Comparison of ENCODE assay signal across 1 cellular context in the genomic region with DNA sequence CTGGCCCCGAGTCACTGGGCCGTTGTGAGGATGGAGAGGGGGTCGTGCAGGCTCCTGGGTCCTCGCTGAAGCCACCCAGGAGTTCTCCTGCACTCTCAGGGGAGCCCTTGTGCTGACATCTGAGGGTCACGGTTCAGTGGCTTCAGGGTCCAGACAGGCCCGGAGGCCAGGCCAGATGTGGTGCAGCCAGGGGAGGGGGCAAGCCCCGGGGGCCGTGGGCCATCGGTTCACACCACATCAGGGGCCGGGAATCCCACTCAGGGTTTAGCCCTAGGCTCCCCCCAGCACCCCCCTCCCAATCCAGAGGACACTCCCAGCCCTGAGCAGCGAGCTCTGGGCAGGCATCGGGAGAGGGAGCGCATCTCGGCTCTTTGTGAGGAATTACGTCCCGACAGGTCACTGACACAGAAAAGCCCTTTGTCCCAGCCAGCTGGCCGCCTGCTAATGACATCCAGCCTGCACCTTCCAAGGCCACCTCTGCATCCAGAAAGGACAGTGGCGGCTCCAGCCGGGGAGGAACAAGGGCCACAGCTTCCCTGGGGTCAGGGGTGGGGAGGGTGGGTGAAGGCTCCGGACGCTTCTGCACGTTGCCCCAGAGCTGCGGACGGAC.
TF ChIP-seq lines count a peak whose summit lies in the region.

No MANE protein-coding gene starts in this region.

TF ChIP-seq in HepG2, 621 proteins besides CTCF, POLR2A, EP300 and RAD21 (continued from another document and continues in another):
- TF ChIP-seq PCBP2 (optimal IDR thresholded peaks at IDR 0.05; ENCODE audit: low read depth, low read length, poor library complexity, severe bottlenecking) (no peak), ZNF101 (CRISPR knock-in tag; IDR thresholded peaks at IDR 0.05; ENCODE audit: borderline replicate concordance, low read depth) (no peak), RARA (CRISPR knock-in tag; IDR thresholded peaks at IDR 0.05) (peak; percentile 35; the same call in 1 of the 2 replicates), NR0B2 (CRISPR knock-in tag; IDR thresholded peaks at IDR 0.05) (0 out of 2 replicates have a peak, but pooled peaks have one; percentile 32), SNAPC2 (CRISPR knock-in tag; IDR thresholded peaks at IDR 0.05) (0 out of 2 replicates have a peak, but pooled peaks have one; percentile 28), HOXA3 (CRISPR knock-in tag; IDR thresholded peaks at IDR 0.05) (peak; percentile 53), DRAP1 (CRISPR knock-in tag; IDR thresholded peaks at IDR 0.05) (no peak), LCORL (IDR thresholded peaks at IDR 0.05) (no peak), LCORL (CRISPR knock-in tag; IDR thresholded peaks at IDR 0.05) (0 out of 2 replicates have a peak, but pooled peaks have one; percentile 35), BCL6 (CRISPR knock-in tag; IDR thresholded peaks at IDR 0.05) (peak; percentile 34; the same call in 1 of the 2 replicates), SOX13 (IDR thresholded peaks at IDR 0.05) (no peak), SOX13 (CRISPR knock-in tag; conservative IDR thresholded peaks at IDR 0.05 in 1 of 2, IDR thresholded peaks at IDR 0.05 in 1 of 2) (peak in 1 of 2 experiments; percentile 82; a peak in 2 of 4 replicates), ZFX (CRISPR knock-in tag; IDR thresholded peaks at IDR 0.05; ENCODE audit: low read depth) (peak; percentile 42; the same call in 1 of the 2 replicates), ZNF766 (CRISPR knock-in tag; IDR thresholded peaks at IDR 0.05; ENCODE audit: borderline replicate concordance) (0 out of 2 replicates have a peak, but pooled peaks have one; percentile 27), AGO1 (IDR thresholded peaks at IDR 0.05; ENCODE audit: low read depth, low read length, poor library complexity, severe bottlenecking) (peak; percentile 3), NR2C2 (CRISPR knock-in tag; IDR thresholded peaks at IDR 0.05; ENCODE audit: borderline replicate concordance) (peak; percentile 65; the same call in 1 of the 2 replicates), ZNF276 (CRISPR knock-in tag; IDR thresholded peaks at IDR 0.05; ENCODE audit: low read depth) (no peak), HES4 (CRISPR knock-in tag; IDR thresholded peaks at IDR 0.05; ENCODE audit: borderline replicate concordance) (0 out of 2 replicates have a peak, but pooled peaks have one; percentile 40), HOXD1 (CRISPR knock-in tag; IDR thresholded peaks at IDR 0.05) (peak; percentile 59; the same call in 1 of the 2 replicates), PPARG (CRISPR knock-in tag; conservative IDR thresholded peaks at IDR 0.05) (peak; percentile 49; the same call in 1 of the 2 replicates), NR2F2 (IDR thresholded peaks at IDR 0.05; ENCODE audit: borderline replicate concordance, low read depth) (no peak), SMAD3 (CRISPR knock-in tag; IDR thresholded peaks at IDR 0.05) (no peak), PREB (CRISPR knock-in tag; IDR thresholded peaks at IDR 0.05) (no peak), MED1 (CRISPR knock-in tag; IDR thresholded peaks at IDR 0.05) (0 out of 2 replicates have a peak, but pooled peaks have one; percentile 14), SOX5 (CRISPR knock-in tag; IDR thresholded peaks at IDR 0.05; ENCODE audit: borderline replicate concordance) (peak; percentile 67; the same call in 1 of the 2 replicates), RXRB (CRISPR knock-in tag; IDR thresholded peaks at IDR 0.05; ENCODE audit: borderline replicate concordance) (peak; percentile 42; the same call in 1 of the 2 replicates), ESRRA (CRISPR knock-in tag; IDR thresholded peaks at IDR 0.05; ENCODE audit: low read depth) (peak; percentile 76; the same call in 1 of the 2 replicates), FIP1L1 (IDR thresholded peaks at IDR 0.05; ENCODE audit: borderline replicate concordance, insufficient read depth, low read depth, low read length) (no peak), MEIS1 (CRISPR knock-in tag; IDR thresholded peaks at IDR 0.05; ENCODE audit: borderline replicate concordance) (peak; percentile 53; the same call in 1 of the 2 replicates), E2F5 (CRISPR knock-in tag; conservative IDR thresholded peaks at IDR 0.05) (peak; percentile 49; the same call in 1 of the 2 replicates), SKI (IDR thresholded peaks at IDR 0.05; ENCODE audit: partially characterized antibody) (peak; percentile 10), NR2F6 (IDR thresholded peaks at IDR 0.05) (no peak), NR2F6 (CRISPR knock-in tag; IDR thresholded peaks at IDR 0.05) (peak; percentile 66), SRY (CRISPR knock-in tag; IDR thresholded peaks at IDR 0.05) (no peak), ZNF263 (CRISPR knock-in tag; IDR thresholded peaks at IDR 0.05) (peak; percentile 58), TFAP4 (IDR thresholded peaks at IDR 0.05; ENCODE audit: borderline replicate concordance, low read depth) (peak; percentile 93), HNF4A (CRISPR knock-in tag; IDR thresholded peaks at IDR 0.05) (peak; percentile 63), SAP130 (CRISPR knock-in tag; IDR thresholded peaks at IDR 0.05; ENCODE audit: low read depth) (peak; percentile 20; the same call in 1 of the 2 replicates)
- TF ChIP-seq, protein P1, sequence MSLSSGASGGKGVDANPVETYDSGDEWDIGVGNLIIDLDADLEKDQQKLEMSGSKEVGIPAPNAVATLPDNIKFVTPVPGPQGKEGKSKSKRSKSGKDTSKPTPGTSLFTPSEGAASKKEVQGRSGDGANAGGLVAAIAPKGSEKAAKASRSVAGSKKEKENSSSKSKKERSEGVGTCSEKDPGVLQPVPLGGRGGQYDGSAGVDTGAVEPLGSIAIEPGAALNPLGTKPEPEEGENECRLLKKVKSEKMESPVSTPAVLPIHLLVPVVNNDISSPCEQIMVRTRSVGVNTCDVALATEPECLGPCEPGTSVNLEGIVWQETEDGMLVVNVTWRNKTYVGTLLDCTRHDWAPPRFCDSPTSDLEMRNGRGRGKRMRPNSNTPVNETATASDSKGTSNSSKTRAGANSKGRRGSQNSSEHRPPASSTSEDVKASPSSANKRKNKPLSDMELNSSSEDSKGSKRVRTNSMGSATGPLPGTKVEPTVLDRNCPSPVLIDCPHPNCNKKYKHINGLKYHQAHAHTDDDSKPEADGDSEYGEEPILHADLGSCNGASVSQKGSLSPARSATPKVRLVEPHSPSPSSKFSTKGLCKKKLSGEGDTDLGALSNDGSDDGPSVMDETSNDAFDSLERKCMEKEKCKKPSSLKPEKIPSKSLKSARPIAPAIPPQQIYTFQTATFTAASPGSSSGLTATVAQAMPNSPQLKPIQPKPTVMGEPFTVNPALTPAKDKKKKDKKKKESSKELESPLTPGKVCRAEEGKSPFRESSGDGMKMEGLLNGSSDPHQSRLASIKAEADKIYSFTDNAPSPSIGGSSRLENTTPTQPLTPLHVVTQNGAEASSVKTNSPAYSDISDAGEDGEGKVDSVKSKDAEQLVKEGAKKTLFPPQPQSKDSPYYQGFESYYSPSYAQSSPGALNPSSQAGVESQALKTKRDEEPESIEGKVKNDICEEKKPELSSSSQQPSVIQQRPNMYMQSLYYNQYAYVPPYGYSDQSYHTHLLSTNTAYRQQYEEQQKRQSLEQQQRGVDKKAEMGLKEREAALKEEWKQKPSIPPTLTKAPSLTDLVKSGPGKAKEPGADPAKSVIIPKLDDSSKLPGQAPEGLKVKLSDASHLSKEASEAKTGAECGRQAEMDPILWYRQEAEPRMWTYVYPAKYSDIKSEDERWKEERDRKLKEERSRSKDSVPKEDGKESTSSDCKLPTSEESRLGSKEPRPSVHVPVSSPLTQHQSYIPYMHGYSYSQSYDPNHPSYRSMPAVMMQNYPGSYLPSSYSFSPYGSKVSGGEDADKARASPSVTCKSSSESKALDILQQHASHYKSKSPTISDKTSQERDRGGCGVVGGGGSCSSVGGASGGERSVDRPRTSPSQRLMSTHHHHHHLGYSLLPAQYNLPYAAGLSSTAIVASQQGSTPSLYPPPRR (CRISPR knock-in tag; IDR thresholded peaks at IDR 0.05; ENCODE audit: borderline replicate concordance) = 0 out of 2 replicates have a peak, but pooled peaks have one; percentile 26
- TF ChIP-seq, protein P2, sequence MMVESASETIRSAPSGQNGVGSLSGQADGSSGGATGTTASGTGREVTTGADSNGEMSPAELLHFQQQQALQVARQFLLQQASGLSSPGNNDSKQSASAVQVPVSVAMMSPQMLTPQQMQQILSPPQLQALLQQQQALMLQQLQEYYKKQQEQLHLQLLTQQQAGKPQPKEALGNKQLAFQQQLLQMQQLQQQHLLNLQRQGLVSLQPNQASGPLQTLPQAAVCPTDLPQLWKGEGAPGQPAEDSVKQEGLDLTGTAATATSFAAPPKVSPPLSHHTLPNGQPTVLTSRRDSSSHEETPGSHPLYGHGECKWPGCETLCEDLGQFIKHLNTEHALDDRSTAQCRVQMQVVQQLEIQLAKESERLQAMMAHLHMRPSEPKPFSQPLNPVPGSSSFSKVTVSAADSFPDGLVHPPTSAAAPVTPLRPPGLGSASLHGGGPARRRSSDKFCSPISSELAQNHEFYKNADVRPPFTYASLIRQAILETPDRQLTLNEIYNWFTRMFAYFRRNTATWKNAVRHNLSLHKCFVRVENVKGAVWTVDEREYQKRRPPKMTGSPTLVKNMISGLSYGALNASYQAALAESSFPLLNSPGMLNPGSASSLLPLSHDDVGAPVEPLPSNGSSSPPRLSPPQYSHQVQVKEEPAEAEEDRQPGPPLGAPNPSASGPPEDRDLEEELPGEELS (CRISPR knock-in tag; IDR thresholded peaks at IDR 0.05) = 0 out of 2 replicates have a peak, but pooled peaks have one; percentile 18
- TF ChIP-seq, protein P3, sequence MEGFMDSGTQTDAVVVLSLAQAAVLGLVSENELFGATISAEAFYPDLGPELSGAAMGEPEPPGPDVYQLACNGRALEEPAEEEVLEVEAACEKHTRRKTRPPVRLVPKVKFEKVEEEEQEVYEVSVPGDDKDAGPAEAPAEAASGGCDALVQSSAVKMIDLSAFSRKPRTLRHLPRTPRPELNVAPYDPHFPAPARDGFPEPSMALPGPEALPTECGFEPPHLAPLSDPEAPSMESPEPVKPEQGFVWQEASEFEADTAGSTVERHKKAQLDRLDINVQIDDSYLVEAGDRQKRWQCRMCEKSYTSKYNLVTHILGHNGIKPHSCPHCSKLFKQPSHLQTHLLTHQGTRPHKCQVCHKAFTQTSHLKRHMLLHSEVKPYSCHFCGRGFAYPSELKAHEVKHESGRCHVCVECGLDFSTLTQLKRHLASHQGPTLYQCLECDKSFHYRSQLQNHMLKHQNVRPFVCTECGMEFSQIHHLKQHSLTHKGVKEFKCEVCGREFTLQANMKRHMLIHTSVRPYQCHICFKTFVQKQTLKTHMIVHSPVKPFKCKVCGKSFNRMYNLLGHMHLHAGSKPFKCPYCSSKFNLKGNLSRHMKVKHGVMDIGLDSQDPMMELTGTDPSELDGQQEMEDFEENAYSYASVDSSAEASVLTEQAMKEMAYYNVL (CRISPR knock-in tag; IDR thresholded peaks at IDR 0.05; ENCODE audit: borderline replicate concordance) = 0 out of 2 replicates have a peak, but pooled peaks have one; percentile 26
- TF ChIP-seq, protein P4, sequence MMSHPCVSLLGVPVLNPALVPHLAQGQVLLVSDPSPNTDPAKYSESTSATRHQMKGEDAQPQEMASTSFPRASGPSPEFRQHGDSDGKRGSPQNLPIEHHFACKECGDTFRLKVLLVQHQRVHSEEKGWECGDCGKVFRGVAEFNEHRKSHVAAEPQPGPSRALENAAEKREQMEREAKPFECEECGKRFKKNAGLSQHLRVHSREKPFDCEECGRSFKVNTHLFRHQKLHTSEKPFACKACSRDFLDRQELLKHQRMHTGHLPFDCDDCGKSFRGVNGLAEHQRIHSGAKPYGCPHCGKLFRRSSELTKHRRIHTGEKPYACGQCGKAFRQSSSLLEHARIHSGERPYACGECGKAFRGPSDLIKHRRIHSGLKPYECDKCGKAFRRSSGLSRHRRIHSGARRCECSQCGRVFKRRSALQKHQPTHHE (CRISPR knock-in tag; IDR thresholded peaks at IDR 0.05; ENCODE audit: borderline replicate concordance) = peak; percentile 69; the same call in 1 of the 2 replicates
